1 cellular context compared by ENCODE assay signal in genomic region chr3:72161285-72161684, GRCh38.
TF ChIP-seq lines count a peak whose summit lies in the region.

No MANE protein-coding gene starts in this region.

TF ChIP-seq in HEK293, 187 proteins besides CTCF, POLR2A, EP300 and RAD21:
- TF ChIP-seq, protein P1, sequence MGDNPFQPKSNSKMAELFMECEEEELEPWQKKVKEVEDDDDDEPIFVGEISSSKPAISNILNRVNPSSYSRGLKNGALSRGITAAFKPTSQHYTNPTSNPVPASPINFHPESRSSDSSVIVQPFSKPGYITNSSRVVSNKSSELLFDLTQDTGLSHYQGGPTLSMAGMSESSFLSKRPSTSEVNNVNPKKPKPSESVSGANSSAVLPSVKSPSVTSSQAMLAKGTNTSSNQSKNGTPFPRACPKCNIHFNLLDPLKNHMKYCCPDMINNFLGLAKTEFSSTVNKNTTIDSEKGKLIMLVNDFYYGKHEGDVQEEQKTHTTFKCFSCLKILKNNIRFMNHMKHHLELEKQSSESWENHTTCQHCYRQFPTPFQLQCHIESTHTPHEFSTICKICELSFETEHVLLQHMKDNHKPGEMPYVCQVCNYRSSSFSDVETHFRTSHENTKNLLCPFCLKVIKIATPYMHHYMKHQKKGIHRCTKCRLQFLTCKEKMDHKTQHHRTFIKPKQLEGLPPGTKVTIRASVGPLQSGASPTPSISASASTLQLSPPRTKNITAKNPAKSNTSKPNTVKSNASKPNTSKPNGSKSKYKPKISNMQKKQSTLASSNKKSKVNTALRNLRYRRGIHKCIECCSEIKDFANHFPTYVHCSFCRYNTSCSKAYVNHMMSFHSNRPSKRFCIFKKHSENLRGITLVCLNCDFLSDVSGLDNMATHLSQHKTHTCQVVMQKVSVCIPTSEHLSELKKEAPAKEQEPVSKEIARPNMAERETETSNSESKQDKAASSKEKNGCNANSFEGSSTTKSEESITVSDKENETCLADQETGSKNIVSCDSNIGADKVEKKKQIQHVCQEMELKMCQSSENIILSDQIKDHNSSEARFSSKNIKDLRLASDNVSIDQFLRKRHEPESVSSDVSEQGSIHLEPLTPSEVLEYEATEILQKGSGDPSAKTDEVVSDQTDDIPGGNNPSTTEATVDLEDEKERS (tag by site-specific recombination; IDR thresholded peaks at IDR 0.05): 0 out of 2 replicates have a peak, but pooled peaks have one; percentile 24
- peak; percentile 91 for TF ChIP-seq ZNF146 (tag by site-specific recombination; IDR thresholded peaks at IDR 0.05)
